Comparison of ENCODE assay signal across 8 cellular contexts in the genomic region with DNA sequence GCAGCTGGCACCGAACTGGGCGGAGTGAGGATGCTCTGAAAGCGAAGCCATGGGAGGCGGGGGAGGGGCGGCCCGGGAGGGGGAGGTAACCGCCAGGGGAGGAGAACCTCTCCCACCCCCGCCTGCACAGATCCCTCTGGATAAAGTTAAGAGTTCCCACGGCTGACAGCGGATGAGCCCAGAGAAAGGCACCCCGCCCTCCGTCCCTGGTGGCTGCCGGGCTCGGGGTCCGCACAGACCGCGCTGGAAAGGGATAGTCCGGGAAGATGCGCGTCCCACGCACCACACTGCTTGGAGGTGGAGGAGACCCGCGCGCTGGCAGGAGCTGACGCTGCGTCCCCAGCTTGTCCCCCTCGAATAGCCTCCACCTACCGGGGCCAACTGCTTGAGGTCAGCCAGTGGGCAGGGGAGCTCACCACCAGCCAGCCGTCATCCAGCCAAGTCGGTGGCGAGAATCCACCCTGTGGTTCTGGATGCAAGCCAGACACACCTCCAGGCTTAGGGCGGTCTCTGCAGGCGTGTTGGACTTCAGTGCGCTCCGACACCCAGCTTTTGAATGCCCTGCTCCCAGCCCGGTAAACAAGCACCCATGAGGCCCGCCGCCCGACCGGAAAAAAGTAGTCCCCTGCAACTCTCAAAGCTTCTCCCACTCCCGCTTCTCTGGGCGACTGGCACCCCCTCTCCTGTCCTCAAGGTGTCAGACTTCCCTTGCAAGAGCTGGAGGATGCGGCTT. TPM values are rescaled to one million over a fixed set of nuclear protein-coding genes. Genes with fewer than 3 reads are reported as not detected.
DNase-seq lines count a peak whose midpoint lies in the region; ATAC-seq, FAIRE-seq and TF ChIP-seq lines count a peak whose summit lies in the region.

A gene (minus strand): TSS at position 17 of the 733 bp plus-strand sequence. CDS start 86,439 bp downstream, outside the sequence.

- no peak within 1 kb of the TSS for H3K27ac Mint-ChIP-seq in activated naive CD4-positive, alpha-beta T cell treated with anti-CD3 and anti-CD28 coated beads, Interleukin-2, amount 50 U/mL, for 72 hours

- peaks cover 3 to 4% of the 10 kb centered on the region in 2 donors for H3K9me3 Mint-ChIP-seq in activated naive CD4-positive, alpha-beta T cell treated with anti-CD3 and anti-CD28 coated beads, Interleukin-2, amount 50 U/mL, for 72 hours

- H3K4me1 ChIP-seq in BE2C (no peaks in the 10 kb centered on the region), osteoblast (ENCODE audit: insufficient read depth, low read length) (peaks cover 28% of the 10 kb centered on the region)

- peak; percentile 38 for FAIRE-seq in HTR-8/SVneo (lab: Jason Lieb, UNC)
- no peak for FAIRE-seq in frontal cortex (lab: Jason Lieb, UNC)

- H3K79me2 ChIP-seq in osteoblast (ENCODE audit: insufficient read depth, low read length) = peaks cover 50% of the 10 kb centered on the region

- peak within 1 kb of the TSS; percentile 89 for H2AFZ ChIP-seq in osteoblast (ENCODE audit: low read length)

- H3K36me3 ChIP-seq in BE2C = no peaks in the 10 kb centered on the region
- no peaks in the 10 kb centered on the region for H3K36me3 ChIP-seq in osteoblast (ENCODE audit: insufficient read depth, low read length)

- DNase-seq in BE2C (peak; percentile 30), HTR-8/SVneo (ENCODE audit: insufficient read length, low spot score) (peak; percentile 49), T1000 (lab: John Stamatoyannopoulos, UW) (peak; percentile 37), frontal cortex (ENCODE audit: low spot score in 2 of 2) (peak in 1 of 2 donors; percentile 27), osteoblast (ENCODE audit: insufficient read length, low spot score, missing footprints) (peak; percentile 85), 8988T (no peak)
- no peak for DNase-seq in activated naive CD4-positive, alpha-beta T cell treated with anti-CD3 and anti-CD28 coated beads, Interleukin-2, amount 50 U/mL, for 72 hours (ENCODE audit: low spot score in 2 of 2)

- TF ChIP-seq CTCF in BE2C (IDR thresholded peaks at IDR 0.05; ENCODE audit: low read depth, low read length) (peak; percentile 36), osteoblast (IDR thresholded peaks at IDR 0.05; ENCODE audit: extremely low read depth, low read depth, low read length) (peak; percentile 67)

- no peak for ATAC-seq in GM19395 (IDR thresholded peaks at IDR 0.05; ENCODE audit: unreplicated experiment)
- ATAC-seq in activated naive CD4-positive, alpha-beta T cell treated with anti-CD3 and anti-CD28 coated beads, Interleukin-2, amount 50 U/mL, for 72 hours = no peak

- H3K4me3 ChIP-seq in BE2C (ENCODE audit: low read depth, low read length) (no peak within 1 kb of the TSS), osteoblast (ENCODE audit: insufficient read depth, low read length) (peak within 1 kb of the TSS; percentile 82)

- H3K9me3 ChIP-seq in BE2C = no peaks in the 10 kb centered on the region
- no peaks in the 10 kb centered on the region for H3K9me3 ChIP-seq in osteoblast (ENCODE audit: low read depth, low read length)

- peaks cover 6 to 16% of the 10 kb centered on the region in 2 donors for H3K36me3 Mint-ChIP-seq in activated naive CD4-positive, alpha-beta T cell treated with anti-CD3 and anti-CD28 coated beads, Interleukin-2, amount 50 U/mL, for 72 hours

- H3K27me3 ChIP-seq in BE2C (peaks cover 35% of the 10 kb centered on the region), osteoblast (ENCODE audit: insufficient read depth, low read length) (no peaks in the 10 kb centered on the region)

- H4K20me1 ChIP-seq in osteoblast (ENCODE audit: insufficient read depth, low read length) = no peaks in the 10 kb centered on the region

- peak within 1 kb of the TSS; percentile 85 for H3K4me2 ChIP-seq in osteoblast (ENCODE audit: insufficient read depth, low read length)

- H3K27ac ChIP-seq in osteoblast (ENCODE audit: low read depth, low read length) = peak within 1 kb of the TSS; percentile 92

RNA-seq across cellular contexts. Expression of the gene that starts here (rescaled TPM):
- polyA plus RNA-seq in BE2C (2012; ENCODE audit: insufficient read depth, insufficient read length, low read depth) = not detected
- 14.7 TPM for total RNA-seq in frontal cortex
- total RNA-seq in osteoblast = 8.3 and 9.8 TPM in 2 replicates
- total RNA-seq in activated naive CD4-positive, alpha-beta T cell treated with anti-CD3 and anti-CD28 coated beads, Interleukin-2, amount 50 U/mL, for 72 hours = not detected

Comparison
In these comparisons a context has a peak if more than half of its experiments do, and no peak if none do; other contexts are left out.
1. DNase-seq: peak in BE2C (single experiment), HTR-8/SVneo (single experiment), T1000 (single experiment) and osteoblast (single experiment); none in 8988T (single experiment) and activated naive CD4-positive, alpha-beta T cell treated with anti-CD3 and anti-CD28 coated beads, Interleukin-2, amount 50 U/mL, for 72 hours (0 of 2).